Comparison of ENCODE assay signal across 1 cellular context in the genomic region with DNA sequence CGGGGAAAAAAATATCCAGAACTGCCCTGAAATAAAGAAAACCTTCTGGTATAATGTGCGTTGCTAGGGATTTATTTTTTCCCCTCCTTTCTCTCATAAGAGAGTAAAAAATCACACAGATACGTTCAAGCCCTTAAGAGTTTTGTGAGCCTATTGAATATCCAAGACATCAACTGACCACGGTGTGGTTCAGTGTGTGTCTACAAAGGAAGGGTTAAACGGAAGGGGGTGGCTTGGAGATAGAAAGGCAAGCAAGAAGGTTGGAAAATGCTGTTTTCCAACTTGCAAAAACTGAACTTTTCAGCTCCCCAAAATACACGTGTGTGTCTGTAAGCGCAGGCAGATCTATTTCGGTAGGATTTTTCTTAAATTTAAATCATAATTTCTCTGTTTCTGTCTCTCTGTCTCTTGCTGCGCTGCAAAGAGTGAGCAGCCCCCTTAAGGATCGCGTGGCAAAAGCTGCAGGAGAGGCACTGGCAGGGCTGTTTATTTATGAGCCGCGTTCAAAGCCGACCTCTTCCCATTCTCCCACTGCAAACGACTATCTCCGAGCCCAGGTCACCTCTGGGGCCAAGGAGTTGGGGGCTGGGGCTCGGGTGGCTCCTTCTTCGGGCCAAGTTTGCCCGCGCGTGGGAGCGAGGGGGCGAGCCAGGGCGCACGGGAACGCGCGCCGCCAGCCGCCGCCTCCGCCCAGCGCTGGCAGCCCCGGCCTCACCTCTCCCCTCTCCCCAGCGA.
TF ChIP-seq lines count a peak whose summit lies in the region.

No MANE protein-coding gene starts in this region.

TF ChIP-seq in HCT116, 20 proteins besides CTCF, POLR2A, EP300 and RAD21 (continued from another document):
- TF ChIP-seq, protein P1, sequence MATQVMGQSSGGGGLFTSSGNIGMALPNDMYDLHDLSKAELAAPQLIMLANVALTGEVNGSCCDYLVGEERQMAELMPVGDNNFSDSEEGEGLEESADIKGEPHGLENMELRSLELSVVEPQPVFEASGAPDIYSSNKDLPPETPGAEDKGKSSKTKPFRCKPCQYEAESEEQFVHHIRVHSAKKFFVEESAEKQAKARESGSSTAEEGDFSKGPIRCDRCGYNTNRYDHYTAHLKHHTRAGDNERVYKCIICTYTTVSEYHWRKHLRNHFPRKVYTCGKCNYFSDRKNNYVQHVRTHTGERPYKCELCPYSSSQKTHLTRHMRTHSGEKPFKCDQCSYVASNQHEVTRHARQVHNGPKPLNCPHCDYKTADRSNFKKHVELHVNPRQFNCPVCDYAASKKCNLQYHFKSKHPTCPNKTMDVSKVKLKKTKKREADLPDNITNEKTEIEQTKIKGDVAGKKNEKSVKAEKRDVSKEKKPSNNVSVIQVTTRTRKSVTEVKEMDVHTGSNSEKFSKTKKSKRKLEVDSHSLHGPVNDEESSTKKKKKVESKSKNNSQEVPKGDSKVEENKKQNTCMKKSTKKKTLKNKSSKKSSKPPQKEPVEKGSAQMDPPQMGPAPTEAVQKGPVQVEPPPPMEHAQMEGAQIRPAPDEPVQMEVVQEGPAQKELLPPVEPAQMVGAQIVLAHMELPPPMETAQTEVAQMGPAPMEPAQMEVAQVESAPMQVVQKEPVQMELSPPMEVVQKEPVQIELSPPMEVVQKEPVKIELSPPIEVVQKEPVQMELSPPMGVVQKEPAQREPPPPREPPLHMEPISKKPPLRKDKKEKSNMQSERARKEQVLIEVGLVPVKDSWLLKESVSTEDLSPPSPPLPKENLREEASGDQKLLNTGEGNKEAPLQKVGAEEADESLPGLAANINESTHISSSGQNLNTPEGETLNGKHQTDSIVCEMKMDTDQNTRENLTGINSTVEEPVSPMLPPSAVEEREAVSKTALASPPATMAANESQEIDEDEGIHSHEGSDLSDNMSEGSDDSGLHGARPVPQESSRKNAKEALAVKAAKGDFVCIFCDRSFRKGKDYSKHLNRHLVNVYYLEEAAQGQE (IDR thresholded peaks at IDR 0.05; ENCODE audit: low read depth) = no peak
- TF ChIP-seq CBX3 (IDR thresholded peaks at IDR 0.05; ENCODE audit: low read depth) = no peak
- no peak for TF ChIP-seq JUND (IDR thresholded peaks at IDR 0.05)
- TF ChIP-seq FOSL1 (IDR thresholded peaks at IDR 0.05; ENCODE audit: low read depth) = no peak
- no peak for TF ChIP-seq SIN3A (IDR thresholded peaks at IDR 0.05; ENCODE audit: low read depth)
